Comparison of ENCODE assay signal across 1 cellular context in genomic region chr17:6328279-6328678, GRCh38.
TF ChIP-seq lines count a peak whose summit lies in the region.

No MANE protein-coding gene starts in this region.

TF ChIP-seq in GM12878, 131 proteins besides CTCF, POLR2A, EP300 and RAD21:
- TF ChIP-seq FOXK2 (IDR thresholded peaks at IDR 0.05) (no peak), ZSCAN29 (IDR thresholded peaks at IDR 0.05) (no peak), JUNB (IDR thresholded peaks at IDR 0.05) (no peak), TAF1 (IDR thresholded peaks at IDR 0.05; ENCODE audit: borderline replicate concordance, low read depth, low read length) (no peak), NR2C2 (IDR thresholded peaks at IDR 0.05; ENCODE audit: borderline replicate concordance, control insufficient read depth, insufficient read length, low read depth) (no peak), NRF1 (conservative IDR thresholded peaks at IDR 0.05; ENCODE audit: low read depth, low read length) (no peak), E2F4 (IDR thresholded peaks at IDR 0.05; ENCODE audit: low read depth, low read length) (no peak), CREM (IDR thresholded peaks at IDR 0.05; ENCODE audit: low read depth) (no peak), DPF2 (IDR thresholded peaks at IDR 0.05) (no peak), SREBF2 (IDR thresholded peaks at IDR 0.05; ENCODE audit: low read length) (no peak), RAD51 (IDR thresholded peaks at IDR 0.05) (peak; percentile 37; the same call in 1 of the 2 replicates), IRF3 (IDR thresholded peaks at IDR 0.05) (no peak), USF2 (IDR thresholded peaks at IDR 0.05; ENCODE audit: borderline replicate concordance, low read depth, low read length) (no peak; the same call in 1 of the 2 replicates), RUNX3 (IDR thresholded peaks at IDR 0.05; ENCODE audit: low read length) (0 out of 2 replicates have a peak, but pooled peaks have one; percentile 36), SIX5 (IDR thresholded peaks at IDR 0.05; ENCODE audit: low read depth, low read length, severe bottlenecking) (peak; percentile 29), RELB (IDR thresholded peaks at IDR 0.05; ENCODE audit: low read depth) (no peak), USF1 (IDR thresholded peaks at IDR 0.05; ENCODE audit: borderline replicate concordance, extremely low read length, insufficient read depth, low read depth, low read length) (peak; percentile 20), ATF3 (IDR thresholded peaks at IDR 0.05; ENCODE audit: borderline replicate concordance, extremely low read depth, low read depth, low read length) (0 out of 2 replicates have a peak, but pooled peaks have one; percentile 17), POLR2AphosphoS5 (IDR thresholded peaks at IDR 0.05; ENCODE audit: low read length) (no peak), SP1 (IDR thresholded peaks at IDR 0.05; ENCODE audit: low read depth, low read length) (no peak), CUX1 (IDR thresholded peaks at IDR 0.05; ENCODE audit: insufficient replicate concordance, low read depth, low read length) (no peak), NR2C1 (IDR thresholded peaks at IDR 0.05) (no peak), KAT2A (conservative IDR thresholded peaks at IDR 0.05; ENCODE audit: control insufficient read depth, low read depth, low read length) (no peak), IRF5 (IDR thresholded peaks at IDR 0.05; ENCODE audit: borderline replicate concordance) (no peak), FOXM1 (IDR thresholded peaks at IDR 0.05; ENCODE audit: low read depth, low read length) (no peak)
